8 cellular contexts compared by ENCODE assay signal in the genomic region with DNA sequence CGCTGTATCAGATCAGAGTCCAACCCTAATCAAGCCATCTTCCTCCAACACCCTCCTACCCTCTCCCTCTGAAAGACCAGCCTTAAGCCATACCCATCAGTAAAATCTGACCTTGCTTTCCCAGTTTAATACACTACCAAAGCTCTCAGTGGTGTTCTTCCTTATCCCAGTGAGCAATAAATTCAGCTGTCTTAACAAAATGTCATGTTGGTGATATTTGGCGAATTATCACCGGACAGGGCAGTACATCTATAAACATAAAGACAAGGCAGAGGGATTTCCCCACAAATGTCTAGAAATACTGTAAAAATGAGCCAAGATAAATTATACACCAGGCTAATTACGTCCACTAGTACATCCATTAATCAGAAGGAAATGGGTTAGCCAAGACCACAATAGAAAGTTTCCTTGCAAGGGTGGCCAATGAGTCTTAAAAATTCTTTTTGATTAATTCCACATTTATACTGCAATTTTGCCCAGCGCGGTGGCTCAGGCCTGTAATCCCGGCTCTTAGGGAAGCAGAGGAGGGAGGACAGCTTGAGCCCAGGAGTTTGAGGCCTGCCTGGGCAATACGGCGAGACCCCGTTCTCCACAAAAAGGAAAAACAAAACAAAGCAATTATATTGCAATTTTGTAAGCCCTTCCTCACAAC. TPM values are rescaled to one million over a fixed set of nuclear protein-coding genes. Genes with fewer than 3 reads are reported as not detected.
DNase-seq lines count a peak whose midpoint lies in the region; ATAC-seq and TF ChIP-seq lines count a peak whose summit lies in the region.

No MANE protein-coding gene starts in this region.

- DNase-seq in ELF-1 (ENCODE audit: low read depth, low spot score) (peak; percentile 9), SJCRH30 (peak in 1 of 2 experiments; percentile 3), fibroblast of gingiva (ENCODE audit: low read depth) (peak; percentile 54), prostate gland (ENCODE audit: low spot score) (no peak), globus pallidus (ENCODE audit: low spot score) (no peak), epidermal melanocyte (ENCODE audit: insufficient read length, low spot score) (no peak)

- TF ChIP-seq CTCF in prostate gland (IDR thresholded peaks at IDR 0.05): no peak

- no peak for TF ChIP-seq POLR2A in prostate gland (IDR thresholded peaks at IDR 0.05)

- H3K4me1 ChIP-seq in SJCRH30: peaks cover 7% of the 10 kb centered on the region; the same call in 1 of the 2 replicates
- peaks cover 17% of the 10 kb centered on the region for H3K4me1 ChIP-seq in prostate gland (replicated peaks)

- intact Hi-C loops in prostate gland (cut with DNase I): loop anchor here (5.0 to 10.0 kb wide), 2 partner anchors 437 to 1914 kb away; no protein-coding TSS in a partner anchor

- peak overlapping the region; percentile 68 for H3K27ac ChIP-seq in SJCRH30
- H3K27ac ChIP-seq in prostate gland: peak overlapping the region in 1 of 2 donors; percentile 88

- H3K4me3 ChIP-seq in SJCRH30: peak overlapping the region; percentile 94
- H3K4me3 ChIP-seq in prostate gland: peak overlapping the region; percentile 77 to 89

- no peak for ATAC-seq in HG03520 (IDR thresholded peaks at IDR 0.05; ENCODE audit: unreplicated experiment)
- no peak for ATAC-seq in HG03159 (IDR thresholded peaks at IDR 0.05; ENCODE audit: unreplicated experiment)

- H3K27me3 ChIP-seq in SJCRH30 (no peaks in the 10 kb centered on the region), prostate gland (replicated peaks; ENCODE audit: insufficient read depth) (no peaks in the 10 kb centered on the region)

- H3K36me3 ChIP-seq in SJCRH30 (peaks cover 12% of the 10 kb centered on the region), prostate gland (no peaks in the 10 kb centered on the region)

- WGBS in prostate gland: 18% methylated on average over 10 of the region's 10 CpGs

- no peaks in the 10 kb centered on the region for H3K9me3 ChIP-seq in SJCRH30 (replicated peaks)
- H3K9me3 ChIP-seq in prostate gland: no peaks in the 10 kb centered on the region

RNA-seq across cellular contexts. Expression of gene RARS2, which starts 0.9 kb away (rescaled TPM):
- 43.4 and 51.0 TPM in 2 replicates for total RNA-seq in SJCRH30 (2014; rRNA removed; shearing (Covaris generic))
- total RNA-seq in prostate gland: 10 to 100 TPM; 27.4 to 29.5 TPM

RNA-seq across cellular contexts. Expression of gene ORC3, which starts 1.1 kb away (rescaled TPM):
- 64.9 and 66.3 TPM in 2 replicates for total RNA-seq in SJCRH30 (2014; rRNA removed; shearing (Covaris generic))
- total RNA-seq in prostate gland: 10 to 100 TPM; 18.5 to 30.9 TPM

Comparison
In these comparisons a context has a peak if more than half of its experiments do, and no peak if none do; other contexts are left out.
1. DNase-seq: peak in ELF-1 (single experiment) and fibroblast of gingiva (single experiment); none in prostate gland (single experiment), globus pallidus (single experiment) and epidermal melanocyte (single experiment).